ENCODE assay signal across 1 cellular context in genomic region chr15:31511707-31512310, GRCh38.
TF ChIP-seq lines count a peak whose summit lies in the region.

No MANE protein-coding gene starts in this region.

TF ChIP-seq in GM12878, 131 proteins besides CTCF, POLR2A, EP300 and RAD21 (continued from another document):
- TF ChIP-seq RELB (IDR thresholded peaks at IDR 0.05; ENCODE audit: low read depth) = peak; percentile 70; the same call in 1 of the 2 replicates
- peak; percentile 41 for TF ChIP-seq MEF2B (IDR thresholded peaks at IDR 0.05; ENCODE audit: partially characterized antibody, poor library complexity, severe bottlenecking)
- TF ChIP-seq IKZF2 (IDR thresholded peaks at IDR 0.05) = peak; percentile 40 to 43; a peak in 3 of 4 replicates
- TF ChIP-seq KDM1A (IDR thresholded peaks at IDR 0.05; ENCODE audit: borderline replicate concordance) = no peak
- peak; percentile 47; the same call in 1 of the 2 replicates for TF ChIP-seq MTA2 (IDR thresholded peaks at IDR 0.05; ENCODE audit: low read depth)
- no peak for TF ChIP-seq MEF2A (IDR thresholded peaks at IDR 0.05; ENCODE audit: insufficient read depth, low read depth, low read length)
- no peak for TF ChIP-seq ATF7 (IDR thresholded peaks at IDR 0.05; ENCODE audit: low read depth)
- TF ChIP-seq CBFB (IDR thresholded peaks at IDR 0.05; ENCODE audit: low read depth) = peak; percentile 82
- TF ChIP-seq E4F1 (IDR thresholded peaks at IDR 0.05; ENCODE audit: borderline replicate concordance, partially characterized antibody) = no peak
- TF ChIP-seq JUNB (IDR thresholded peaks at IDR 0.05) = 0 out of 2 replicates have a peak, but pooled peaks have one; percentile 5
- no peak for TF ChIP-seq LARP7 (IDR thresholded peaks at IDR 0.05)
- no peak for TF ChIP-seq PML (IDR thresholded peaks at IDR 0.05; ENCODE audit: low read length)
- no peak for TF ChIP-seq ATF3 (IDR thresholded peaks at IDR 0.05; ENCODE audit: borderline replicate concordance, extremely low read depth, low read depth, low read length)
- TF ChIP-seq RELA (IDR thresholded peaks at IDR 0.05; ENCODE audit: borderline replicate concordance, partially characterized antibody) = peak; percentile 81
- TF ChIP-seq RAD51 (IDR thresholded peaks at IDR 0.05) = no peak
- TF ChIP-seq NFXL1 (IDR thresholded peaks at IDR 0.05; ENCODE audit: borderline replicate concordance) = no peak
- TF ChIP-seq FOXM1 (IDR thresholded peaks at IDR 0.05; ENCODE audit: low read depth, low read length) = peak; percentile 82; the same call in 1 of the 2 replicates
- TF ChIP-seq POU2F2 (IDR thresholded peaks at IDR 0.05; ENCODE audit: borderline replicate concordance, low read depth, low read length) = no peak
